8 cellular contexts compared by ENCODE assay signal in genomic region chr9:131755541-131756198, GRCh38.
DNase-seq lines count a peak whose midpoint lies in the region; ATAC-seq, FAIRE-seq and TF ChIP-seq lines count a peak whose summit lies in the region.

No MANE protein-coding gene starts in this region.

- DNase-seq in D721Med (ENCODE audit: insufficient read length, low spot score) (no peak), NCI-H2171 (lab: John Stamatoyannopoulos, UW) (peak; percentile 94), UCSD-AML1 (lab: John Stamatoyannopoulos, UW; ENCODE audit: unreplicated experiment) (peak; percentile 85), astrocyte of the hippocampus (ENCODE audit: low read depth, low spot score) (peak; percentile 91), iPS DF 4.7 (ENCODE audit: extremely low read depth, low spot score) (peak; percentile 87)
- DNase-seq in stimulated activated CD4-positive, alpha-beta T cell treated with anti-CD3 and anti-CD28 coated beads, Interleukin-12 subunit alpha, Interleukin-12 subunit beta, amount 100 ng/mL, for 4 hours, result peak; percentile 89

- TF ChIP-seq CTCF in D721Med (IDR thresholded peaks at IDR 0.05; ENCODE audit: insufficient read depth, missing control alignments), result peak; percentile 86

- ATAC-seq in HG02642 (IDR thresholded peaks at IDR 0.05; ENCODE audit: poor library complexity, unreplicated experiment), result peak; percentile 69
- ATAC-seq in HG03196 (IDR thresholded peaks at IDR 0.05; ENCODE audit: unreplicated experiment), result no peak

- FAIRE-seq in D721Med (lab: Jason Lieb, UNC), result no peak
